Comparison of ENCODE assay signal across 26 cellular contexts in the genomic region with DNA sequence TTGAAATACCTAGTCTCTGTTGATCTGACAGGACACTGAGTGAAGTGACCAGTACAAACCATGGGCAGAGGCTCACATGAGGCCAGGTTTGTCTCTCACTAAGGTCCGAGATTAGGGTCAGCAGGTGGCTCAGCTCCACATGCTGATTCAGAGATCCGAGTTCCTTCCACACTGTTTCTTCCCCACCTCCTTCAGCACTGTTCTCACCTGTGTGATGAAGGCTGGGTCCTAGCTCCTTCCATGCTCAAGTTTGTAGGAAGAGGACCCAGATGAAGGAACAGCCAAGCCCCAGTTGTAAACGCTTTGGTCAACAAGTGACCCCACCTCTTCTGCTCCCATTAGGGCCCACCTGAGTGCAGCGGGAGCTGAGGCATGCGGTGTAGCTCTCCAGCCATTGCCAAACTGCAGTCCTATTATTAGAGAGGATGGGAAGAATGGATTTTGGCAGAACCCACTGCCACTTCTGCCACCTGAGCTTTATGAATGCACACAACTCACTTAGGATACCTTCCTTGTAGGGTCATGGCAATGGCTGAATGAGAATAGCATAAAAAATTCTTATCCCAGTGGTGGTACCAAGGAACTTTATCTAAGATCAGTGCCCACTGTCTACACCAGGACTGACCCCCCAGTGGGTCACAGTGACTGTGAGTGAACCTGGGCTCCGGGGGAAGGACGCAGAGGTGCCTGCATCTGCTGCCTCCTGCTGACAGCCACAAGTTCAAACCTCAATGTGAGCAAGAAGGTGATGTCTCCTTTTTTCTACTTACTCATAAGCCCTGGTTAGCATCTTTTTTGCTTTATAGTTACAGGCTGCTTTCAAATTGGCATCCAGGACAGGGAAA.
DNase-seq lines count a peak whose midpoint lies in the region; ATAC-seq and TF ChIP-seq lines count a peak whose summit lies in the region.
"Had no signal": no experiment of that assay in that cellular context is flagged by ENCODE, and none has a peak within 500 bp of the region (broad histone marks: within the 10 kb centered on the region; RNA-seq: fewer than 3 reads in every experiment).

No MANE protein-coding gene starts in this region.

- H3K4me1 ChIP-seq in mesendoderm (ENCODE audit: control insufficient read depth, low read depth, low read length) (peaks cover 29% of the 10 kb centered on the region), colonic mucosa (no peaks in the 10 kb centered on the region), Karpas-422 (ENCODE audit: low read length) (no peaks in the 10 kb centered on the region)
- H3K4me1 ChIP-seq: transverse colon had no signal

- peak overlapping the region; percentile 26 for H3K23ac ChIP-seq in mesendoderm (ENCODE audit: low read length)

- no peak overlapping the region for H4K5ac ChIP-seq in mesendoderm (ENCODE audit: low read length)

- TF ChIP-seq CTCF in activated CD8-positive, alpha-beta T cell treated with anti-CD3 and anti-CD28 coated beads for 36 hours (IDR thresholded peaks at IDR 0.05) = no peak
- TF ChIP-seq CTCF in brain (conservative IDR thresholded peaks at IDR 0.05) = no peak
- no peak for TF ChIP-seq CTCF in type B pancreatic cell (conservative IDR thresholded peaks at IDR 0.05)
- TF ChIP-seq CTCF in colonic mucosa (IDR thresholded peaks at IDR 0.05) = no peak

- H3K27ac Mint-ChIP-seq in activated CD8-positive, alpha-beta T cell treated with anti-CD3 and anti-CD28 coated beads, Interleukin-2, amount 10 ng/mL, durations not matched to agents 7 days and 5 days = no peak overlapping the region
- H3K27ac Mint-ChIP-seq in activated CD8-positive, alpha-beta T cell treated with anti-CD3 and anti-CD28 coated beads for 36 hours = no peak overlapping the region
- peak overlapping the region; percentile 64 to 93 (median 85) for H3K27ac Mint-ChIP-seq in brain
- H3K27ac Mint-ChIP-seq in type B pancreatic cell = no peak overlapping the region
- H3K27ac Mint-ChIP-seq: IgD-negative memory B cell, mesothelial cell of epicardium, natural killer cell had no signal

- H3K9me3 ChIP-seq in colonic mucosa (no peaks in the 10 kb centered on the region), Karpas-422 (ENCODE audit: low read length) (no peaks in the 10 kb centered on the region)
- H3K9me3 ChIP-seq: transverse colon had no signal

- peak overlapping the region; percentile 17 for H3K56ac ChIP-seq in mesendoderm (ENCODE audit: low read length)

- H2BK120ac ChIP-seq in mesendoderm (ENCODE audit: low read depth, low read length) = no peak overlapping the region

- H3K36me3 ChIP-seq in mesendoderm (ENCODE audit: control insufficient read depth, insufficient read depth, low read length) = no peaks in the 10 kb centered on the region
- no peaks in the 10 kb centered on the region for H3K36me3 ChIP-seq in colonic mucosa
- no peaks in the 10 kb centered on the region for H3K36me3 ChIP-seq in Karpas-422 (ENCODE audit: insufficient read depth, low read length)
- H3K36me3 ChIP-seq: cardiac muscle cell, transverse colon had no signal

- no peak overlapping the region for H4K8ac ChIP-seq in mesendoderm (ENCODE audit: low read depth, low read length)

- peaks cover 34% of the 10 kb centered on the region for H3K27me3 Mint-ChIP-seq in activated CD8-positive, alpha-beta T cell treated with anti-CD3 and anti-CD28 coated beads, Interleukin-2, amount 10 ng/mL, durations not matched to agents 7 days and 5 days (ENCODE audit: low read depth)
- no peaks in the 10 kb centered on the region for H3K27me3 Mint-ChIP-seq in activated CD8-positive, alpha-beta T cell treated with anti-CD3 and anti-CD28 coated beads for 36 hours
- H3K27me3 Mint-ChIP-seq in brain (peaks cover 6% of the 10 kb centered on the region), type B pancreatic cell (peaks cover 8% of the 10 kb centered on the region)

- H4K20me1 ChIP-seq in Karpas-422 (ENCODE audit: insufficient read depth, low read depth, low read length) = no peaks in the 10 kb centered on the region

- H2BK15ac ChIP-seq in mesendoderm (replicated peaks; ENCODE audit: low read depth) = no peak overlapping the region

- H3K4me1 Mint-ChIP-seq in activated CD8-positive, alpha-beta T cell treated with anti-CD3 and anti-CD28 coated beads, Interleukin-2, amount 10 ng/mL, durations not matched to agents 7 days and 5 days (ENCODE audit: low read depth) = peaks cover 1% of the 10 kb centered on the region
- H3K4me1 Mint-ChIP-seq in activated CD8-positive, alpha-beta T cell treated with anti-CD3 and anti-CD28 coated beads for 36 hours (ENCODE audit: low read depth) = no peaks in the 10 kb centered on the region
- H3K4me1 Mint-ChIP-seq in brain (peaks cover 73% of the 10 kb centered on the region), type B pancreatic cell (ENCODE audit: unreplicated experiment) (peaks cover 25% of the 10 kb centered on the region)
- H3K4me1 Mint-ChIP-seq: natural killer cell had no signal

- no peak for ATAC-seq in activated CD8-positive, alpha-beta T cell treated with anti-CD3 and anti-CD28 coated beads, Interleukin-2, amount 10 ng/mL, durations not matched to agents 7 days and 5 days
- no peak for ATAC-seq in activated CD8-positive, alpha-beta T cell treated with anti-CD3 and anti-CD28 coated beads for 36 hours
- ATAC-seq in HG03457 (IDR thresholded peaks at IDR 0.05; ENCODE audit: unreplicated experiment) = no peak
- ATAC-seq: left colon; natural killer cell; Right ventricle myocardium inferior; stimulated activated naive CD8-positive, alpha-beta T cell treated with anti-CD3 and anti-CD28 coated beads, Interleukin-15, Interleukin-2, amounts not matched to agents 100 U/mL and 50 U/mL, for 24 hours had no signal

- H3K9me2 ChIP-seq in Karpas-422 (replicated peaks; ENCODE audit: insufficient read depth, low read length) = no peaks in the 10 kb centered on the region

- no peak overlapping the region for H3K4ac ChIP-seq in mesendoderm (ENCODE audit: low read depth, low read length)

- peak overlapping the region; percentile 48 for H2BK5ac ChIP-seq in mesendoderm (ENCODE audit: low read length)

- no peak overlapping the region for H3K27ac ChIP-seq in mesendoderm (ENCODE audit: low read depth, low read length)
- no peak overlapping the region for H3K27ac ChIP-seq in colonic mucosa
- H3K27ac ChIP-seq in Karpas-422 (ENCODE audit: low read length) = no peak overlapping the region
- H3K27ac ChIP-seq: cardiac muscle cell, dorsolateral prefrontal cortex, skin epidermis, transverse colon had no signal

- no peaks in the 10 kb centered on the region for H3K27me3 ChIP-seq in mesendoderm (ENCODE audit: insufficient read depth, low read length, poor library complexity)
- no peaks in the 10 kb centered on the region for H3K27me3 ChIP-seq in colonic mucosa
- H3K27me3 ChIP-seq in Karpas-422 (ENCODE audit: low read length) = no peaks in the 10 kb centered on the region
- H3K27me3 ChIP-seq: dorsolateral prefrontal cortex, transverse colon had no signal

- H3K79me1 ChIP-seq in mesendoderm (ENCODE audit: low read length) = no peaks in the 10 kb centered on the region

- H3K4me3 Mint-ChIP-seq in activated CD8-positive, alpha-beta T cell treated with anti-CD3 and anti-CD28 coated beads, Interleukin-2, amount 10 ng/mL, durations not matched to agents 7 days and 5 days = no peak overlapping the region
- no peak overlapping the region for H3K4me3 Mint-ChIP-seq in activated CD8-positive, alpha-beta T cell treated with anti-CD3 and anti-CD28 coated beads for 36 hours
- peak overlapping the region in 1 of 5 experiments; percentile 67 for H3K4me3 Mint-ChIP-seq in brain
- H3K4me3 Mint-ChIP-seq in type B pancreatic cell = no peak overlapping the region
- H3K4me3 Mint-ChIP-seq: IgD-negative memory B cell, mesothelial cell of epicardium, natural killer cell had no signal

- no peaks in the 10 kb centered on the region for H3K79me2 ChIP-seq in mesendoderm (ENCODE audit: control insufficient read depth, insufficient read depth, low read length)
- H3K79me2 ChIP-seq in Karpas-422 (ENCODE audit: low read length) = no peaks in the 10 kb centered on the region

- no peak overlapping the region for H2AFZ ChIP-seq in Karpas-422 (ENCODE audit: low read length)

- DNase-seq in activated CD8-positive, alpha-beta T cell treated with anti-CD3 and anti-CD28 coated beads, Interleukin-2, amount 10 ng/mL, durations not matched to agents 7 days and 5 days = peak; percentile 5
- DNase-seq in activated CD8-positive, alpha-beta T cell treated with anti-CD3 and anti-CD28 coated beads for 36 hours = no peak
- no peak for DNase-seq in mesendoderm
- peak; percentile 29 for DNase-seq in type B pancreatic cell (ENCODE audit: extremely low spot score, unreplicated experiment)
- DNase-seq in colonic mucosa = no peak
- no peak for DNase-seq in Karpas-422
- DNase-seq: 8988T; activated CD4-positive, alpha-beta T cell treated with anti-CD3 and anti-CD28 coated beads for 4 hours; activated T-cell treated with anti-CD3 and anti-CD28 coated beads for 4 hours; amniotic stem cell; erythroblast; NCI-H748 treated with DMSO at 0.1 percent for 48 hours; OCI-M1; stimulated activated CD4-positive, alpha-beta T cell treated with anti-CD3 and anti-CD28 coated beads, Interleukin-2, amount 100 ng/mL, for 48 hours; stimulated activated naive CD8-positive, alpha-beta T cell treated with anti-CD3 and anti-CD28 coated beads, Interleukin-15, Interleukin-2, amounts not matched to agents 100 U/mL and 50 U/mL, for 24 hours; transverse colon had no signal

- H3K4me2 ChIP-seq in mesendoderm (ENCODE audit: low read length) (no peak overlapping the region), Karpas-422 (ENCODE audit: low read depth, low read length, poor library complexity, severe bottlenecking) (no peak overlapping the region)

- H3K4me3 ChIP-seq in mesendoderm (ENCODE audit: low read length) (no peak overlapping the region), colonic mucosa (no peak overlapping the region), Karpas-422 (ENCODE audit: low read length) (no peak overlapping the region)
- H3K4me3 ChIP-seq: cardiac muscle cell, dorsolateral prefrontal cortex, skin epidermis, transverse colon had no signal

- intact Hi-C loops in activated CD8-positive, alpha-beta T cell treated with anti-CD3 and anti-CD28 coated beads for 36 hours (cut with micrococcal nuclease) = no loop called here
- intact Hi-C loops in colonic mucosa (cut with DNase I) = no loop called here

- H3K18ac ChIP-seq in mesendoderm (ENCODE audit: low read length) = no peak overlapping the region

- POLR2A ChIA-PET in activated CD8-positive, alpha-beta T cell treated with anti-CD3 and anti-CD28 coated beads, Interleukin-2, amount 10 ng/mL, durations not matched to agents 7 days and 5 days (lab: Charles Lee) = no interaction called here
- POLR2A ChIA-PET in activated CD8-positive, alpha-beta T cell treated with anti-CD3 and anti-CD28 coated beads for 36 hours (lab: Charles Lee) = no interaction called here

- H3K36me3 Mint-ChIP-seq in activated CD8-positive, alpha-beta T cell treated with anti-CD3 and anti-CD28 coated beads, Interleukin-2, amount 10 ng/mL, durations not matched to agents 7 days and 5 days (ENCODE audit: low read depth) = no peaks in the 10 kb centered on the region
- no peaks in the 10 kb centered on the region for H3K36me3 Mint-ChIP-seq in activated CD8-positive, alpha-beta T cell treated with anti-CD3 and anti-CD28 coated beads for 36 hours (ENCODE audit: low read depth)
- H3K36me3 Mint-ChIP-seq in brain (no peaks in the 10 kb centered on the region), type B pancreatic cell (no peaks in the 10 kb centered on the region)
- H3K36me3 Mint-ChIP-seq: IgD-negative memory B cell, mesothelial cell of epicardium, natural killer cell had no signal

- H3K9ac ChIP-seq in mesendoderm (ENCODE audit: low read length) (no peak overlapping the region), colonic mucosa (ENCODE audit: low read depth in 2 of 2, low read length in 2 of 2) (no peak overlapping the region), Karpas-422 (ENCODE audit: low read length) (no peak overlapping the region)

- peak overlapping the region; percentile 80 for H2AK5ac ChIP-seq in mesendoderm (ENCODE audit: low read length)

- CTCF ChIA-PET in activated CD8-positive, alpha-beta T cell treated with anti-CD3 and anti-CD28 coated beads, Interleukin-2, amount 10 ng/mL, durations not matched to agents 7 days and 5 days (lab: Charles Lee) = no interaction called here
- CTCF ChIA-PET in activated CD8-positive, alpha-beta T cell treated with anti-CD3 and anti-CD28 coated beads for 36 hours (lab: Charles Lee) = interaction anchor here (1.0 kb wide), 1 partner anchor 14 kb away, joined by 3 read pairs; no protein-coding TSS in a partner anchor

- WGBS in mesendoderm (ENCODE audit: extremely low coverage, insufficient coverage, low lambda C conversion rate) = no CpG with 5 or more reads among the region's 7 CpGs

- no peaks in the 10 kb centered on the region for H3K9me3 Mint-ChIP-seq in activated CD8-positive, alpha-beta T cell treated with anti-CD3 and anti-CD28 coated beads, Interleukin-2, amount 10 ng/mL, durations not matched to agents 7 days and 5 days (ENCODE audit: insufficient read depth)
- no peaks in the 10 kb centered on the region for H3K9me3 Mint-ChIP-seq in activated CD8-positive, alpha-beta T cell treated with anti-CD3 and anti-CD28 coated beads for 36 hours
- peaks cover 0 to 5% (median 0%) of the 10 kb centered on the region in 5 experiments for H3K9me3 Mint-ChIP-seq in brain
- no peaks in the 10 kb centered on the region for H3K9me3 Mint-ChIP-seq in type B pancreatic cell
- H3K9me3 Mint-ChIP-seq: mesothelial cell of epicardium, natural killer cell had no signal

Comparison
In these comparisons a context has a peak if more than half of its experiments do, and no peak if none do; other contexts are left out.
1. DNase-seq: peak in activated CD8-positive, alpha-beta T cell treated with anti-CD3 and anti-CD28 coated beads, Interleukin-2, amount 10 ng/mL, durations not matched to agents 7 days and 5 days (single experiment) and type B pancreatic cell (single experiment); none in activated CD8-positive, alpha-beta T cell treated with anti-CD3 and anti-CD28 coated beads for 36 hours (single experiment), mesendoderm (single experiment), colonic mucosa (single experiment) and Karpas-422 (single experiment).
2. H3K27ac Mint-ChIP-seq: peak in brain (5 of 5); none in activated CD8-positive, alpha-beta T cell treated with anti-CD3 and anti-CD28 coated beads, Interleukin-2, amount 10 ng/mL, durations not matched to agents 7 days and 5 days (single experiment), activated CD8-positive, alpha-beta T cell treated with anti-CD3 and anti-CD28 coated beads for 36 hours (single experiment) and type B pancreatic cell (single experiment).